In the genomic region with DNA sequence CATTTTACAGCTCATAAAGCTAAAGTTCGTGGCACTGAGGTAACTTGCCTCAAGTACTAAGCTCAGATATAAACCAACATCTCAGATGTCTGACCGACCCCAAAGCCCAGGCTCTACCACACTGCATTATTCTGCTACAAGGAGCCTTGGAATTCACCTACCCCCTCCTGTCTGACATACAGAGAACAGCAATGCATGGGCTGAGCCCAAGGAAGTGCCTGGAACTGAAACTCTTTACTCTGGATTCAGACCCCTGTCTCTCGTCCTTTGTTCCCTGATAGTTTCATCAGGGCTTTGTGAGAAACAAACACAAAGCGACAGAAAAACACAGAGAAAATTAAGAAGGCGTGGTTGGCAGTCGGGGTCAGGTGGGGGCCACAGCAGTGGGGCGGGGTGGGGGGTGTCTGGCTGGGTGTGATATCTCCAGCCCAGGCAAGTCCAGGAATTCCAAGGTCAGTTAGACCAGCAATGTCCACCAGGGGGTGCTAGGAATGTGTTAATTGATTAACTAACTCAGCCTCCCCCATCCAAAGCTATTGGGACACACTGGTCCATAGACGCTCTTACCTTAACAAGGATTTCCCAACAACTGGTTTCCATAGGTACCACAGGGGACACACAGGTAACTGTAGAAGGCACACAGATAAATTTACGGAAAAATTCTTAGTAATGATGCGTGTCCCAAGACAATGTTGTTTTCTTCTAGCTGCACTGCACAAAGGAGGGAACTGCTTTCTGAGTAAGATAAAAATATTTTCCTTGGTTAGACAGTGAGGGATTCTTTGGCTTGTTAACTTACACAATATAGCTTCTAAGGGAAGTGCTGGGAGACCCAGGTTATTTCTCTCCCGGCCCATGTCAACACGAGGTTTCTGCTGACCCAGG, we compare ENCODE assay signal across 1 cellular context.
TF ChIP-seq lines count a peak whose summit lies in the region.

No MANE protein-coding gene starts in this region.

TF ChIP-seq in HepG2, 621 proteins besides CTCF, POLR2A, EP300 and RAD21 (continued from another document):
- TF ChIP-seq RXRB (CRISPR knock-in tag; IDR thresholded peaks at IDR 0.05; ENCODE audit: borderline replicate concordance) (no peak), ZMYM4 (CRISPR knock-in tag; IDR thresholded peaks at IDR 0.05) (peak; percentile 26; the same call in 1 of the 2 replicates), HOXA5 (CRISPR knock-in tag; IDR thresholded peaks at IDR 0.05) (no peak), ZNF644 (CRISPR knock-in tag; IDR thresholded peaks at IDR 0.05; ENCODE audit: low read depth) (0 out of 2 replicates have a peak, but pooled peaks have one; percentile 12), ZFY (CRISPR knock-in tag; IDR thresholded peaks at IDR 0.05) (0 out of 2 replicates have a peak, but pooled peaks have one; percentile 19), TBX3 (IDR thresholded peaks at IDR 0.05; ENCODE audit: borderline replicate concordance) (peak; percentile 71; the same call in 1 of the 2 replicates), HOXA3 (CRISPR knock-in tag; IDR thresholded peaks at IDR 0.05) (peak; percentile 35; the same call in 1 of the 2 replicates), HDAC2 (CRISPR knock-in tag; IDR thresholded peaks at IDR 0.05) (peak; percentile 53), REPIN1 (CRISPR knock-in tag; IDR thresholded peaks at IDR 0.05; ENCODE audit: borderline replicate concordance, low read depth) (0 out of 2 replicates have a peak, but pooled peaks have one; percentile 69), SMC3 (IDR thresholded peaks at IDR 0.05; ENCODE audit: low read length) (peak; percentile 82), RFX1 (IDR thresholded peaks at IDR 0.05) (peak; percentile 35; the same call in 1 of the 2 replicates), ZSCAN12 (CRISPR knock-in tag; IDR thresholded peaks at IDR 0.05) (no peak), SOX6 (IDR thresholded peaks at IDR 0.05) (no peak), SOX6 (CRISPR knock-in tag; IDR thresholded peaks at IDR 0.05) (peak; percentile 26), ZNF331 (CRISPR knock-in tag; IDR thresholded peaks at IDR 0.05) (peak; percentile 5; the same call in 1 of the 2 replicates), TEAD3 (CRISPR knock-in tag; optimal IDR thresholded peaks at IDR 0.05; ENCODE audit: borderline replicate concordance) (peak; percentile 84), RFXAP (CRISPR knock-in tag; IDR thresholded peaks at IDR 0.05; ENCODE audit: borderline replicate concordance) (0 out of 2 replicates have a peak, but pooled peaks have one; percentile 34), ZNF160 (CRISPR knock-in tag; IDR thresholded peaks at IDR 0.05) (no peak), ZNF776 (CRISPR knock-in tag; IDR thresholded peaks at IDR 0.05) (no peak)
- TF ChIP-seq, protein P1, sequence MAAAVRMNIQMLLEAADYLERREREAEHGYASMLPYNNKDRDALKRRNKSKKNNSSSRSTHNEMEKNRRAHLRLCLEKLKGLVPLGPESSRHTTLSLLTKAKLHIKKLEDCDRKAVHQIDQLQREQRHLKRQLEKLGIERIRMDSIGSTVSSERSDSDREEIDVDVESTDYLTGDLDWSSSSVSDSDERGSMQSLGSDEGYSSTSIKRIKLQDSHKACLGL (CRISPR knock-in tag; IDR thresholded peaks at IDR 0.05), result no peak
- TF ChIP-seq, protein P2, sequence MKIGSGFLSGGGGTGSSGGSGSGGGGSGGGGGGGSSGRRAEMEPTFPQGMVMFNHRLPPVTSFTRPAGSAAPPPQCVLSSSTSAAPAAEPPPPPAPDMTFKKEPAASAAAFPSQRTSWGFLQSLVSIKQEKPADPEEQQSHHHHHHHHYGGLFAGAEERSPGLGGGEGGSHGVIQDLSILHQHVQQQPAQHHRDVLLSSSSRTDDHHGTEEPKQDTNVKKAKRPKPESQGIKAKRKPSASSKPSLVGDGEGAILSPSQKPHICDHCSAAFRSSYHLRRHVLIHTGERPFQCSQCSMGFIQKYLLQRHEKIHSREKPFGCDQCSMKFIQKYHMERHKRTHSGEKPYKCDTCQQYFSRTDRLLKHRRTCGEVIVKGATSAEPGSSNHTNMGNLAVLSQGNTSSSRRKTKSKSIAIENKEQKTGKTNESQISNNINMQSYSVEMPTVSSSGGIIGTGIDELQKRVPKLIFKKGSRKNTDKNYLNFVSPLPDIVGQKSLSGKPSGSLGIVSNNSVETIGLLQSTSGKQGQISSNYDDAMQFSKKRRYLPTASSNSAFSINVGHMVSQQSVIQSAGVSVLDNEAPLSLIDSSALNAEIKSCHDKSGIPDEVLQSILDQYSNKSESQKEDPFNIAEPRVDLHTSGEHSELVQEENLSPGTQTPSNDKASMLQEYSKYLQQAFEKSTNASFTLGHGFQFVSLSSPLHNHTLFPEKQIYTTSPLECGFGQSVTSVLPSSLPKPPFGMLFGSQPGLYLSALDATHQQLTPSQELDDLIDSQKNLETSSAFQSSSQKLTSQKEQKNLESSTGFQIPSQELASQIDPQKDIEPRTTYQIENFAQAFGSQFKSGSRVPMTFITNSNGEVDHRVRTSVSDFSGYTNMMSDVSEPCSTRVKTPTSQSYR (CRISPR knock-in tag; IDR thresholded peaks at IDR 0.05; ENCODE audit: borderline replicate concordance), result peak; percentile 88
- TF ChIP-seq, protein P3, sequence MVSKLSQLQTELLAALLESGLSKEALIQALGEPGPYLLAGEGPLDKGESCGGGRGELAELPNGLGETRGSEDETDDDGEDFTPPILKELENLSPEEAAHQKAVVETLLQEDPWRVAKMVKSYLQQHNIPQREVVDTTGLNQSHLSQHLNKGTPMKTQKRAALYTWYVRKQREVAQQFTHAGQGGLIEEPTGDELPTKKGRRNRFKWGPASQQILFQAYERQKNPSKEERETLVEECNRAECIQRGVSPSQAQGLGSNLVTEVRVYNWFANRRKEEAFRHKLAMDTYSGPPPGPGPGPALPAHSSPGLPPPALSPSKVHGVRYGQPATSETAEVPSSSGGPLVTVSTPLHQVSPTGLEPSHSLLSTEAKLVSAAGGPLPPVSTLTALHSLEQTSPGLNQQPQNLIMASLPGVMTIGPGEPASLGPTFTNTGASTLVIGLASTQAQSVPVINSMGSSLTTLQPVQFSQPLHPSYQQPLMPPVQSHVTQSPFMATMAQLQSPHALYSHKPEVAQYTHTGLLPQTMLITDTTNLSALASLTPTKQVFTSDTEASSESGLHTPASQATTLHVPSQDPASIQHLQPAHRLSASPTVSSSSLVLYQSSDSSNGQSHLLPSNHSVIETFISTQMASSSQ (IDR thresholded peaks at IDR 0.05; ENCODE audit: low read depth), result peak; percentile 80
- TF ChIP-seq, protein P3 (CRISPR knock-in tag; IDR thresholded peaks at IDR 0.05; ENCODE audit: borderline replicate concordance), result peak; percentile 87; the same call in 1 of the 2 replicates
- TF ChIP-seq, protein P4, sequence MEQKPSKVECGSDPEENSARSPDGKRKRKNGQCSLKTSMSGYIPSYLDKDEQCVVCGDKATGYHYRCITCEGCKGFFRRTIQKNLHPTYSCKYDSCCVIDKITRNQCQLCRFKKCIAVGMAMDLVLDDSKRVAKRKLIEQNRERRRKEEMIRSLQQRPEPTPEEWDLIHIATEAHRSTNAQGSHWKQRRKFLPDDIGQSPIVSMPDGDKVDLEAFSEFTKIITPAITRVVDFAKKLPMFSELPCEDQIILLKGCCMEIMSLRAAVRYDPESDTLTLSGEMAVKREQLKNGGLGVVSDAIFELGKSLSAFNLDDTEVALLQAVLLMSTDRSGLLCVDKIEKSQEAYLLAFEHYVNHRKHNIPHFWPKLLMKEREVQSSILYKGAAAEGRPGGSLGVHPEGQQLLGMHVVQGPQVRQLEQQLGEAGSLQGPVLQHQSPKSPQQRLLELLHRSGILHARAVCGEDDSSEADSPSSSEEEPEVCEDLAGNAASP (CRISPR knock-in tag; IDR thresholded peaks at IDR 0.05; ENCODE audit: borderline replicate concordance), result peak; percentile 39; the same call in 1 of the 2 replicates
- TF ChIP-seq, protein P5, sequence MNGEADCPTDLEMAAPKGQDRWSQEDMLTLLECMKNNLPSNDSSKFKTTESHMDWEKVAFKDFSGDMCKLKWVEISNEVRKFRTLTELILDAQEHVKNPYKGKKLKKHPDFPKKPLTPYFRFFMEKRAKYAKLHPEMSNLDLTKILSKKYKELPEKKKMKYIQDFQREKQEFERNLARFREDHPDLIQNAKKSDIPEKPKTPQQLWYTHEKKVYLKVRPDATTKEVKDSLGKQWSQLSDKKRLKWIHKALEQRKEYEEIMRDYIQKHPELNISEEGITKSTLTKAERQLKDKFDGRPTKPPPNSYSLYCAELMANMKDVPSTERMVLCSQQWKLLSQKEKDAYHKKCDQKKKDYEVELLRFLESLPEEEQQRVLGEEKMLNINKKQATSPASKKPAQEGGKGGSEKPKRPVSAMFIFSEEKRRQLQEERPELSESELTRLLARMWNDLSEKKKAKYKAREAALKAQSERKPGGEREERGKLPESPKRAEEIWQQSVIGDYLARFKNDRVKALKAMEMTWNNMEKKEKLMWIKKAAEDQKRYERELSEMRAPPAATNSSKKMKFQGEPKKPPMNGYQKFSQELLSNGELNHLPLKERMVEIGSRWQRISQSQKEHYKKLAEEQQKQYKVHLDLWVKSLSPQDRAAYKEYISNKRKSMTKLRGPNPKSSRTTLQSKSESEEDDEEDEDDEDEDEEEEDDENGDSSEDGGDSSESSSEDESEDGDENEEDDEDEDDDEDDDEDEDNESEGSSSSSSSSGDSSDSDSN (CRISPR knock-in tag; IDR thresholded peaks at IDR 0.05), result peak; percentile 15; the same call in 1 of the 2 replicates
TF ChIP-seq in HepG2: peak in this region for 58.
